In the genomic region with DNA sequence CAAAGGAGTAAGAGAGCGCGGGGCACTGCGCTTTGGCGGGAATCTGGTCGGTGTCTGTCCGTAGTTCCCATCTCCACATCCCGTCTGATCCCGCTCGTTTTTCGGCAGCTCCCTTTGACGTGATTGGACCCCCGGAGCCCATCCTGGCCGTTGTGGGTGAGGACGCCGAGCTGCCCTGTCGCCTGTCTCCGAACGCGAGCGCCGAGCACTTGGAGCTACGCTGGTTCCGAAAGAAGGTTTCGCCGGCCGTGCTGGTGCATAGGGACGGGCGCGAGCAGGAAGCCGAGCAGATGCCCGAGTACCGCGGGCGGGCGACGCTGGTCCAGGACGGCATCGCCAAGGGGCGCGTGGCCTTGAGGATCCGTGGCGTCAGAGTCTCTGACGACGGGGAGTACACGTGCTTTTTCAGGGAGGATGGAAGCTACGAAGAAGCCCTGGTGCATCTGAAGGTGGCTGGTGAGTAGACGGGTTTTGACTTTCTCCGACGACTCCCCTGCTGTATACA, we compare ENCODE assay signal across 1 cellular context.
TF ChIP-seq lines count a peak whose summit lies in the region.

No MANE protein-coding gene starts in this region.

TF ChIP-seq in WTC11, 78 proteins besides CTCF, POLR2A, EP300 and RAD21 (continued from another document and continues in another):
- TF ChIP-seq, protein P1, sequence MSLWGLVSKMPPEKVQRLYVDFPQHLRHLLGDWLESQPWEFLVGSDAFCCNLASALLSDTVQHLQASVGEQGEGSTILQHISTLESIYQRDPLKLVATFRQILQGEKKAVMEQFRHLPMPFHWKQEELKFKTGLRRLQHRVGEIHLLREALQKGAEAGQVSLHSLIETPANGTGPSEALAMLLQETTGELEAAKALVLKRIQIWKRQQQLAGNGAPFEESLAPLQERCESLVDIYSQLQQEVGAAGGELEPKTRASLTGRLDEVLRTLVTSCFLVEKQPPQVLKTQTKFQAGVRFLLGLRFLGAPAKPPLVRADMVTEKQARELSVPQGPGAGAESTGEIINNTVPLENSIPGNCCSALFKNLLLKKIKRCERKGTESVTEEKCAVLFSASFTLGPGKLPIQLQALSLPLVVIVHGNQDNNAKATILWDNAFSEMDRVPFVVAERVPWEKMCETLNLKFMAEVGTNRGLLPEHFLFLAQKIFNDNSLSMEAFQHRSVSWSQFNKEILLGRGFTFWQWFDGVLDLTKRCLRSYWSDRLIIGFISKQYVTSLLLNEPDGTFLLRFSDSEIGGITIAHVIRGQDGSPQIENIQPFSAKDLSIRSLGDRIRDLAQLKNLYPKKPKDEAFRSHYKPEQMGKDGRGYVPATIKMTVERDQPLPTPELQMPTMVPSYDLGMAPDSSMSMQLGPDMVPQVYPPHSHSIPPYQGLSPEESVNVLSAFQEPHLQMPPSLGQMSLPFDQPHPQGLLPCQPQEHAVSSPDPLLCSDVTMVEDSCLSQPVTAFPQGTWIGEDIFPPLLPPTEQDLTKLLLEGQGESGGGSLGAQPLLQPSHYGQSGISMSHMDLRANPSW (CRISPR knock-in tag; conservative IDR thresholded peaks at IDR 0.05; ENCODE audit: low read depth), result no peak
- TF ChIP-seq GTF2I (CRISPR knock-in tag; conservative IDR thresholded peaks at IDR 0.05), result no peak
- peak; percentile 93 for TF ChIP-seq ATF1 (CRISPR knock-in tag; IDR thresholded peaks at IDR 0.05)
- peak; percentile 85; the same call in 1 of the 2 replicates for TF ChIP-seq JUN (CRISPR knock-in tag; IDR thresholded peaks at IDR 0.05)
- TF ChIP-seq ZNF317 (CRISPR knock-in tag; IDR thresholded peaks at IDR 0.05; ENCODE audit: borderline replicate concordance, low read depth), result no peak
- TF ChIP-seq RORB (CRISPR knock-in tag; IDR thresholded peaks at IDR 0.05), result no peak
- 0 out of 2 replicates have a peak, but pooled peaks have one; percentile 67 for TF ChIP-seq TEAD4 (CRISPR knock-in tag; IDR thresholded peaks at IDR 0.05)
- no peak for TF ChIP-seq ZNF121 (CRISPR knock-in tag; IDR thresholded peaks at IDR 0.05)
- 0 out of 2 replicates have a peak, but pooled peaks have one; percentile 83 for TF ChIP-seq KAT7 (CRISPR knock-in tag; IDR thresholded peaks at IDR 0.05; ENCODE audit: borderline replicate concordance)
- no peak for TF ChIP-seq OVOL2 (CRISPR knock-in tag; IDR thresholded peaks at IDR 0.05; ENCODE audit: borderline replicate concordance)
- no peak for TF ChIP-seq PRRX2 (CRISPR knock-in tag; IDR thresholded peaks at IDR 0.05)
- TF ChIP-seq, protein P2, sequence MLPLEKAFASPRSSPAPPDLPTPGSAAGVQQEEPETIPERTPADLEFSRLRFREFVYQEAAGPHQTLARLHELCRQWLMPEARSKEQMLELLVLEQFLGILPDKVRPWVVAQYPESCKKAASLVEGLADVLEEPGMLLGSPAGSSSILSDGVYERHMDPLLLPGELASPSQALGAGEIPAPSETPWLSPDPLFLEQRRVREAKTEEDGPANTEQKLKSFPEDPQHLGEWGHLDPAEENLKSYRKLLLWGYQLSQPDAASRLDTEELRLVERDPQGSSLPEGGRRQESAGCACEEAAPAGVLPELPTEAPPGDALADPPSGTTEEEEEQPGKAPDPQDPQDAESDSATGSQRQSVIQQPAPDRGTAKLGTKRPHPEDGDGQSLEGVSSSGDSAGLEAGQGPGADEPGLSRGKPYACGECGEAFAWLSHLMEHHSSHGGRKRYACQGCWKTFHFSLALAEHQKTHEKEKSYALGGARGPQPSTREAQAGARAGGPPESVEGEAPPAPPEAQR (CRISPR knock-in tag; IDR thresholded peaks at IDR 0.05), result no peak
- TF ChIP-seq GRHL2 (CRISPR knock-in tag; IDR thresholded peaks at IDR 0.05; ENCODE audit: insufficient replicate concordance, severe bottlenecking), result no peak
- TF ChIP-seq ZBTB21 (CRISPR knock-in tag; IDR thresholded peaks at IDR 0.05; ENCODE audit: borderline replicate concordance), result no peak
- TF ChIP-seq, protein P3, sequence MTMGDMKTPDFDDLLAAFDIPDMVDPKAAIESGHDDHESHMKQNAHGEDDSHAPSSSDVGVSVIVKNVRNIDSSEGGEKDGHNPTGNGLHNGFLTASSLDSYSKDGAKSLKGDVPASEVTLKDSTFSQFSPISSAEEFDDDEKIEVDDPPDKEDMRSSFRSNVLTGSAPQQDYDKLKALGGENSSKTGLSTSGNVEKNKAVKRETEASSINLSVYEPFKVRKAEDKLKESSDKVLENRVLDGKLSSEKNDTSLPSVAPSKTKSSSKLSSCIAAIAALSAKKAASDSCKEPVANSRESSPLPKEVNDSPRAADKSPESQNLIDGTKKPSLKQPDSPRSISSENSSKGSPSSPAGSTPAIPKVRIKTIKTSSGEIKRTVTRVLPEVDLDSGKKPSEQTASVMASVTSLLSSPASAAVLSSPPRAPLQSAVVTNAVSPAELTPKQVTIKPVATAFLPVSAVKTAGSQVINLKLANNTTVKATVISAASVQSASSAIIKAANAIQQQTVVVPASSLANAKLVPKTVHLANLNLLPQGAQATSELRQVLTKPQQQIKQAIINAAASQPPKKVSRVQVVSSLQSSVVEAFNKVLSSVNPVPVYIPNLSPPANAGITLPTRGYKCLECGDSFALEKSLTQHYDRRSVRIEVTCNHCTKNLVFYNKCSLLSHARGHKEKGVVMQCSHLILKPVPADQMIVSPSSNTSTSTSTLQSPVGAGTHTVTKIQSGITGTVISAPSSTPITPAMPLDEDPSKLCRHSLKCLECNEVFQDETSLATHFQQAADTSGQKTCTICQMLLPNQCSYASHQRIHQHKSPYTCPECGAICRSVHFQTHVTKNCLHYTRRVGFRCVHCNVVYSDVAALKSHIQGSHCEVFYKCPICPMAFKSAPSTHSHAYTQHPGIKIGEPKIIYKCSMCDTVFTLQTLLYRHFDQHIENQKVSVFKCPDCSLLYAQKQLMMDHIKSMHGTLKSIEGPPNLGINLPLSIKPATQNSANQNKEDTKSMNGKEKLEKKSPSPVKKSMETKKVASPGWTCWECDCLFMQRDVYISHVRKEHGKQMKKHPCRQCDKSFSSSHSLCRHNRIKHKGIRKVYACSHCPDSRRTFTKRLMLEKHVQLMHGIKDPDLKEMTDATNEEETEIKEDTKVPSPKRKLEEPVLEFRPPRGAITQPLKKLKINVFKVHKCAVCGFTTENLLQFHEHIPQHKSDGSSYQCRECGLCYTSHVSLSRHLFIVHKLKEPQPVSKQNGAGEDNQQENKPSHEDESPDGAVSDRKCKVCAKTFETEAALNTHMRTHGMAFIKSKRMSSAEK (CRISPR knock-in tag; IDR thresholded peaks at IDR 0.05; ENCODE audit: borderline replicate concordance), result no peak
- TF ChIP-seq HMGA2 (CRISPR knock-in tag; IDR thresholded peaks at IDR 0.05), result no peak
- TF ChIP-seq, protein P4, sequence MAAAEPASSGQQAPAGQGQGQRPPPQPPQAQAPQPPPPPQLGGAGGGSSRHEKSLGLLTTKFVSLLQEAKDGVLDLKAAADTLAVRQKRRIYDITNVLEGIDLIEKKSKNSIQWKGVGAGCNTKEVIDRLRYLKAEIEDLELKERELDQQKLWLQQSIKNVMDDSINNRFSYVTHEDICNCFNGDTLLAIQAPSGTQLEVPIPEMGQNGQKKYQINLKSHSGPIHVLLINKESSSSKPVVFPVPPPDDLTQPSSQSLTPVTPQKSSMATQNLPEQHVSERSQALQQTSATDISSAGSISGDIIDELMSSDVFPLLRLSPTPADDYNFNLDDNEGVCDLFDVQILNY (CRISPR knock-in tag; IDR thresholded peaks at IDR 0.05), result peak; percentile 58; the same call in 1 of the 2 replicates
- TF ChIP-seq, protein P5, sequence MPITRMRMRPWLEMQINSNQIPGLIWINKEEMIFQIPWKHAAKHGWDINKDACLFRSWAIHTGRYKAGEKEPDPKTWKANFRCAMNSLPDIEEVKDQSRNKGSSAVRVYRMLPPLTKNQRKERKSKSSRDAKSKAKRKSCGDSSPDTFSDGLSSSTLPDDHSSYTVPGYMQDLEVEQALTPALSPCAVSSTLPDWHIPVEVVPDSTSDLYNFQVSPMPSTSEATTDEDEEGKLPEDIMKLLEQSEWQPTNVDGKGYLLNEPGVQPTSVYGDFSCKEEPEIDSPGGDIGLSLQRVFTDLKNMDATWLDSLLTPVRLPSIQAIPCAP (CRISPR knock-in tag; IDR thresholded peaks at IDR 0.05), result 0 out of 2 replicates have a peak, but pooled peaks have one; percentile 86
- no peak for TF ChIP-seq IRF2 (CRISPR knock-in tag; IDR thresholded peaks at IDR 0.05; ENCODE audit: borderline replicate concordance, low read depth)
- TF ChIP-seq, protein P6, sequence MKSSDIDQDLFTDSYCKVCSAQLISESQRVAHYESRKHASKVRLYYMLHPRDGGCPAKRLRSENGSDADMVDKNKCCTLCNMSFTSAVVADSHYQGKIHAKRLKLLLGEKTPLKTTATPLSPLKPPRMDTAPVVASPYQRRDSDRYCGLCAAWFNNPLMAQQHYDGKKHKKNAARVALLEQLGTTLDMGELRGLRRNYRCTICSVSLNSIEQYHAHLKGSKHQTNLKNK (CRISPR knock-in tag; IDR thresholded peaks at IDR 0.05), result no peak
- peak; percentile 47; the same call in 1 of the 2 replicates for TF ChIP-seq NR2C2 (CRISPR knock-in tag; IDR thresholded peaks at IDR 0.05)
- TF ChIP-seq, protein P7, sequence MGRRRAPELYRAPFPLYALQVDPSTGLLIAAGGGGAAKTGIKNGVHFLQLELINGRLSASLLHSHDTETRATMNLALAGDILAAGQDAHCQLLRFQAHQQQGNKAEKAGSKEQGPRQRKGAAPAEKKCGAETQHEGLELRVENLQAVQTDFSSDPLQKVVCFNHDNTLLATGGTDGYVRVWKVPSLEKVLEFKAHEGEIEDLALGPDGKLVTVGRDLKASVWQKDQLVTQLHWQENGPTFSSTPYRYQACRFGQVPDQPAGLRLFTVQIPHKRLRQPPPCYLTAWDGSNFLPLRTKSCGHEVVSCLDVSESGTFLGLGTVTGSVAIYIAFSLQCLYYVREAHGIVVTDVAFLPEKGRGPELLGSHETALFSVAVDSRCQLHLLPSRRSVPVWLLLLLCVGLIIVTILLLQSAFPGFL (CRISPR knock-in tag; IDR thresholded peaks at IDR 0.05; ENCODE audit: borderline replicate concordance), result no peak
- TF ChIP-seq, protein P8, sequence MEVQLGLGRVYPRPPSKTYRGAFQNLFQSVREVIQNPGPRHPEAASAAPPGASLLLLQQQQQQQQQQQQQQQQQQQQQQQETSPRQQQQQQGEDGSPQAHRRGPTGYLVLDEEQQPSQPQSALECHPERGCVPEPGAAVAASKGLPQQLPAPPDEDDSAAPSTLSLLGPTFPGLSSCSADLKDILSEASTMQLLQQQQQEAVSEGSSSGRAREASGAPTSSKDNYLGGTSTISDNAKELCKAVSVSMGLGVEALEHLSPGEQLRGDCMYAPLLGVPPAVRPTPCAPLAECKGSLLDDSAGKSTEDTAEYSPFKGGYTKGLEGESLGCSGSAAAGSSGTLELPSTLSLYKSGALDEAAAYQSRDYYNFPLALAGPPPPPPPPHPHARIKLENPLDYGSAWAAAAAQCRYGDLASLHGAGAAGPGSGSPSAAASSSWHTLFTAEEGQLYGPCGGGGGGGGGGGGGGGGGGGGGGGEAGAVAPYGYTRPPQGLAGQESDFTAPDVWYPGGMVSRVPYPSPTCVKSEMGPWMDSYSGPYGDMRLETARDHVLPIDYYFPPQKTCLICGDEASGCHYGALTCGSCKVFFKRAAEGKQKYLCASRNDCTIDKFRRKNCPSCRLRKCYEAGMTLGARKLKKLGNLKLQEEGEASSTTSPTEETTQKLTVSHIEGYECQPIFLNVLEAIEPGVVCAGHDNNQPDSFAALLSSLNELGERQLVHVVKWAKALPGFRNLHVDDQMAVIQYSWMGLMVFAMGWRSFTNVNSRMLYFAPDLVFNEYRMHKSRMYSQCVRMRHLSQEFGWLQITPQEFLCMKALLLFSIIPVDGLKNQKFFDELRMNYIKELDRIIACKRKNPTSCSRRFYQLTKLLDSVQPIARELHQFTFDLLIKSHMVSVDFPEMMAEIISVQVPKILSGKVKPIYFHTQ (CRISPR knock-in tag; IDR thresholded peaks at IDR 0.05), result no peak
- no peak for TF ChIP-seq ELF4 (CRISPR knock-in tag; IDR thresholded peaks at IDR 0.05; ENCODE audit: low read depth)
- TF ChIP-seq SMAD3 (CRISPR knock-in tag; IDR thresholded peaks at IDR 0.05; ENCODE audit: borderline replicate concordance), result peak; percentile 92
- TF ChIP-seq RELA (CRISPR knock-in tag; IDR thresholded peaks at IDR 0.05; ENCODE audit: borderline replicate concordance), result peak; percentile 96
- TF ChIP-seq, protein P9, sequence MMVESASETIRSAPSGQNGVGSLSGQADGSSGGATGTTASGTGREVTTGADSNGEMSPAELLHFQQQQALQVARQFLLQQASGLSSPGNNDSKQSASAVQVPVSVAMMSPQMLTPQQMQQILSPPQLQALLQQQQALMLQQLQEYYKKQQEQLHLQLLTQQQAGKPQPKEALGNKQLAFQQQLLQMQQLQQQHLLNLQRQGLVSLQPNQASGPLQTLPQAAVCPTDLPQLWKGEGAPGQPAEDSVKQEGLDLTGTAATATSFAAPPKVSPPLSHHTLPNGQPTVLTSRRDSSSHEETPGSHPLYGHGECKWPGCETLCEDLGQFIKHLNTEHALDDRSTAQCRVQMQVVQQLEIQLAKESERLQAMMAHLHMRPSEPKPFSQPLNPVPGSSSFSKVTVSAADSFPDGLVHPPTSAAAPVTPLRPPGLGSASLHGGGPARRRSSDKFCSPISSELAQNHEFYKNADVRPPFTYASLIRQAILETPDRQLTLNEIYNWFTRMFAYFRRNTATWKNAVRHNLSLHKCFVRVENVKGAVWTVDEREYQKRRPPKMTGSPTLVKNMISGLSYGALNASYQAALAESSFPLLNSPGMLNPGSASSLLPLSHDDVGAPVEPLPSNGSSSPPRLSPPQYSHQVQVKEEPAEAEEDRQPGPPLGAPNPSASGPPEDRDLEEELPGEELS (CRISPR knock-in tag; IDR thresholded peaks at IDR 0.05), result peak; percentile 80
- no peak for TF ChIP-seq MXD4 (CRISPR knock-in tag; IDR thresholded peaks at IDR 0.05; ENCODE audit: borderline replicate concordance)
- TF ChIP-seq CREB1 (CRISPR knock-in tag; IDR thresholded peaks at IDR 0.05), result 0 out of 2 replicates have a peak, but pooled peaks have one; percentile 62
- no peak for TF ChIP-seq FOXJ3 (CRISPR knock-in tag; IDR thresholded peaks at IDR 0.05; ENCODE audit: borderline replicate concordance)
- TF ChIP-seq, protein P10, sequence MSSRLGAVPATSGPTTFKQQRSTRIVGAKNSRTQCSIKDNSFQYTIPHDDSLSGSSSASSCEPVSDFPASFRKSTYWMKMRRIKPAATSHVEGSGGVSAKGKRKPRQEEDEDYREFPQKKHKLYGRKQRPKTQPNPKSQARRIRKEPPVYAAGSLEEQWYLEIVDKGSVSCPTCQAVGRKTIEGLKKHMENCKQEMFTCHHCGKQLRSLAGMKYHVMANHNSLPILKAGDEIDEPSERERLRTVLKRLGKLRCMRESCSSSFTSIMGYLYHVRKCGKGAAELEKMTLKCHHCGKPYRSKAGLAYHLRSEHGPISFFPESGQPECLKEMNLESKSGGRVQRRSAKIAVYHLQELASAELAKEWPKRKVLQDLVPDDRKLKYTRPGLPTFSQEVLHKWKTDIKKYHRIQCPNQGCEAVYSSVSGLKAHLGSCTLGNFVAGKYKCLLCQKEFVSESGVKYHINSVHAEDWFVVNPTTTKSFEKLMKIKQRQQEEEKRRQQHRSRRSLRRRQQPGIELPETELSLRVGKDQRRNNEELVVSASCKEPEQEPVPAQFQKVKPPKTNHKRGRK (CRISPR knock-in tag; IDR thresholded peaks at IDR 0.05; ENCODE audit: borderline replicate concordance), result no peak
- TF ChIP-seq, protein P11, sequence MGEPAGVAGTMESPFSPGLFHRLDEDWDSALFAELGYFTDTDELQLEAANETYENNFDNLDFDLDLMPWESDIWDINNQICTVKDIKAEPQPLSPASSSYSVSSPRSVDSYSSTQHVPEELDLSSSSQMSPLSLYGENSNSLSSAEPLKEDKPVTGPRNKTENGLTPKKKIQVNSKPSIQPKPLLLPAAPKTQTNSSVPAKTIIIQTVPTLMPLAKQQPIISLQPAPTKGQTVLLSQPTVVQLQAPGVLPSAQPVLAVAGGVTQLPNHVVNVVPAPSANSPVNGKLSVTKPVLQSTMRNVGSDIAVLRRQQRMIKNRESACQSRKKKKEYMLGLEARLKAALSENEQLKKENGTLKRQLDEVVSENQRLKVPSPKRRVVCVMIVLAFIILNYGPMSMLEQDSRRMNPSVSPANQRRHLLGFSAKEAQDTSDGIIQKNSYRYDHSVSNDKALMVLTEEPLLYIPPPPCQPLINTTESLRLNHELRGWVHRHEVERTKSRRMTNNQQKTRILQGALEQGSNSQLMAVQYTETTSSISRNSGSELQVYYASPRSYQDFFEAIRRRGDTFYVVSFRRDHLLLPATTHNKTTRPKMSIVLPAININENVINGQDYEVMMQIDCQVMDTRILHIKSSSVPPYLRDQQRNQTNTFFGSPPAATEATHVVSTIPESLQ (CRISPR knock-in tag; IDR thresholded peaks at IDR 0.05), result no peak
